Comparison of ENCODE assay signal across 28 cellular contexts in the genomic region with DNA sequence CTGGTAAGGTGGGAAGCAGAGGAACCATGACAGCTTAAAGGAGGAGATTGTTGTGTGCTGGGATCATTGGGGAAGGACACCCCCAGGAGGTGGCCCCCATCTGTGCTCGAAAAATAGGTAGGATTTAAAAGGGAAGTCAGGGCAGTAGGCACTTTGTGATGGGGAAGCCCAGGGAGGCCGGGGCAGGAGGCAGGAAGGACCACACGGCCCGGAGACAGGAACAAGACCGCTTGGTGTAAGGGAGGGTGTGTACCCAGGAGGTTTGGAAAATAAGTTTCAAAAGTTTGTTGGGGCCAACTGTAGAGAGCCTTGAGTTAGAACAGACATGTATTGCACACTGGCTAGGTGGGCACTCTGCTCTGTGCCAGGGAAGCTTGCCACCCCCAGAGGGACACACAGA.
"Had no signal": no experiment of that assay in that cellular context is flagged by ENCODE, and none has a peak within 500 bp of the region (broad histone marks: within the 10 kb centered on the region; RNA-seq: fewer than 3 reads in every experiment).

No MANE protein-coding gene starts in this region.

- H3K4me1 Mint-ChIP-seq: immature natural killer cell; stimulated activated naive B cell treated with anti-CD40 and anti-IgM and Interleukin-4, amounts not matched to agents 10 μg/mL and 1 μg/mL and 100 μg/mL, for 72 hours had no signal

- H3K4me1 ChIP-seq: left lung, right atrium auricular region, stomach, testis, thyroid gland, transverse colon had no signal

- H3K27me3 Mint-ChIP-seq: natural killer cell treated with Interleukin-12 subunit alpha and Interleukin-12 subunit beta and Interleukin-15 and Interleukin-18, amount 100 ng/mL, for 72 hours; stimulated activated naive B cell treated with anti-CD40 and anti-IgM and Interleukin-4, amounts not matched to agents 10 μg/mL and 1 μg/mL and 100 μg/mL, for 72 hours had no signal

- DNase-seq: heart left ventricle; hypothalamus; immature natural killer cell; kidney; left colon; left lung; mesendoderm; midbrain; mucosa of descending colon; naive thymus-derived CD4-positive, alpha-beta T cell; ovary; right lobe of liver; stimulated activated CD4-positive, alpha-beta T cell treated with anti-CD3 and anti-CD28 coated beads, Interleukin-12 subunit alpha, Interleukin-12 subunit beta, amount 100 ng/mL, for 4 hours; stimulated activated CD4-positive, alpha-beta T cell treated with anti-CD3 and anti-CD28 coated beads, Interleukin-15, amount 100 ng/mL, for 24 hours; stimulated activated CD4-positive, alpha-beta T cell treated with anti-CD3 and anti-CD28 coated beads, Interleukin-2, amount 100 ng/mL, for 24 hours; stimulated activated CD4-positive, alpha-beta T cell treated with anti-CD3 and anti-CD28 coated beads, Interleukin-4, amount 100 ng/mL, for 1 hour; stimulated activated naive B cell treated with anti-CD40 and anti-IgM and Interleukin-4, amounts not matched to agents 10 μg/mL and 1 μg/mL and 100 μg/mL, for 72 hours; stimulated activated naive CD8-positive, alpha-beta T cell treated with anti-CD3 and anti-CD28 coated beads, Interleukin-15, Interleukin-2, amounts not matched to agents 100 U/mL and 50 U/mL, for 24 hours; stomach; testis; thyroid gland; transverse colon; upper lobe of left lung had no signal

- H3K36me3 Mint-ChIP-seq: immature natural killer cell; naive thymus-derived CD4-positive, alpha-beta T cell; natural killer cell treated with Interleukin-12 subunit alpha and Interleukin-12 subunit beta and Interleukin-15 and Interleukin-18, amount 100 ng/mL, for 72 hours had no signal

- H3K9me3 ChIP-seq: heart left ventricle, left lung, mucosa of descending colon, ovary, right atrium auricular region, right lobe of liver, stomach, testis, thyroid gland, transverse colon, upper lobe of left lung had no signal

- H3K4me3 ChIP-seq: heart left ventricle, left lung, lung, mucosa of descending colon, ovary, right atrium auricular region, right lobe of liver, smooth muscle cell, stomach, testis, thyroid gland, transverse colon, upper lobe of left lung had no signal

- H3K27ac ChIP-seq: heart left ventricle, left lung, ovary, right atrium auricular region, right lobe of liver, stomach, testis, thyroid gland, transverse colon, upper lobe of left lung had no signal

- H3K9me3 Mint-ChIP-seq: immature natural killer cell; natural killer cell treated with Interleukin-12 subunit alpha and Interleukin-12 subunit beta and Interleukin-15 and Interleukin-18, amount 100 ng/mL, for 72 hours had no signal

- H3K27ac Mint-ChIP-seq: immature natural killer cell; naive thymus-derived CD4-positive, alpha-beta T cell; natural killer cell treated with Interleukin-12 subunit alpha and Interleukin-12 subunit beta and Interleukin-15 and Interleukin-18, amount 100 ng/mL, for 72 hours; progenitor cell of endocrine pancreas; stimulated activated naive B cell treated with anti-CD40 and anti-IgM and Interleukin-4, amounts not matched to agents 10 μg/mL and 1 μg/mL and 100 μg/mL, for 72 hours had no signal

- H3K36me3 ChIP-seq: heart left ventricle, left lung, ovary, right atrium auricular region, right lobe of liver, stomach, thyroid gland, transverse colon, upper lobe of left lung had no signal

- H3K27me3 ChIP-seq: heart left ventricle, left lung, ovary, right atrium auricular region, right lobe of liver, stomach, testis, thyroid gland, transverse colon, upper lobe of left lung had no signal

- H3K4me3 Mint-ChIP-seq: immature natural killer cell; naive thymus-derived CD4-positive, alpha-beta T cell; natural killer cell treated with Interleukin-12 subunit alpha and Interleukin-12 subunit beta and Interleukin-15 and Interleukin-18, amount 100 ng/mL, for 72 hours; stimulated activated naive B cell treated with anti-CD40 and anti-IgM and Interleukin-4, amounts not matched to agents 10 μg/mL and 1 μg/mL and 100 μg/mL, for 72 hours had no signal

- H3K4me2 ChIP-seq: smooth muscle cell had no signal

- ATAC-seq: left colon; naive thymus-derived CD4-positive, alpha-beta T cell; natural killer cell treated with Interleukin-12 subunit alpha and Interleukin-12 subunit beta and Interleukin-15 and Interleukin-18, amount 100 ng/mL, for 72 hours; stimulated activated naive B cell treated with anti-CD40 and anti-IgM and Interleukin-4, amounts not matched to agents 10 μg/mL and 1 μg/mL and 100 μg/mL, for 72 hours; stimulated activated naive CD8-positive, alpha-beta T cell treated with anti-CD3 and anti-CD28 coated beads, Interleukin-15, Interleukin-2, amounts not matched to agents 100 U/mL and 50 U/mL, for 24 hours had no signal
